ENCODE assay signal across 1 cellular context in genomic region chr20:50211065-50211464, GRCh38.
A peak's percentile ranks its signal among the peaks of the same experiment; 100 is the strongest.
TF ChIP-seq lines count a peak whose summit lies in the region.

No MANE protein-coding gene starts in this region.

TF ChIP-seq in HepG2, 621 proteins besides CTCF, POLR2A, EP300 and RAD21:
- TF ChIP-seq ZBTB38 (CRISPR knock-in tag; IDR thresholded peaks at IDR 0.05): no peak
- no peak for TF ChIP-seq TAF1 (CRISPR knock-in tag; IDR thresholded peaks at IDR 0.05)
- no peak for TF ChIP-seq ZNF607 (CRISPR knock-in tag; IDR thresholded peaks at IDR 0.05; ENCODE audit: borderline replicate concordance)
- 0 out of 2 replicates have a peak, but pooled peaks have one; percentile 22 for TF ChIP-seq PHF20 (CRISPR knock-in tag; IDR thresholded peaks at IDR 0.05)
- TF ChIP-seq ZFAT (CRISPR knock-in tag; conservative IDR thresholded peaks at IDR 0.05): no peak
- no peak for TF ChIP-seq DNMT3B (CRISPR knock-in tag; conservative IDR thresholded peaks at IDR 0.05)
- no peak for TF ChIP-seq SUZ12 (IDR thresholded peaks at IDR 0.05; ENCODE audit: low read depth, low read length)
- TF ChIP-seq HINFP (CRISPR knock-in tag; IDR thresholded peaks at IDR 0.05; ENCODE audit: low read depth): no peak
TF ChIP-seq in HepG2: peak in this region for 1.
